Comparison of ENCODE assay signal across 1 cellular context in genomic region chr14:60090864-60091519, GRCh38.
A peak's percentile ranks its signal among the peaks of the same experiment; 100 is the strongest.
TF ChIP-seq lines count a peak whose summit lies in the region.

No MANE protein-coding gene starts in this region.

TF ChIP-seq in K562, 482 proteins besides CTCF, POLR2A, EP300 and RAD21:
- TF ChIP-seq, protein P1, sequence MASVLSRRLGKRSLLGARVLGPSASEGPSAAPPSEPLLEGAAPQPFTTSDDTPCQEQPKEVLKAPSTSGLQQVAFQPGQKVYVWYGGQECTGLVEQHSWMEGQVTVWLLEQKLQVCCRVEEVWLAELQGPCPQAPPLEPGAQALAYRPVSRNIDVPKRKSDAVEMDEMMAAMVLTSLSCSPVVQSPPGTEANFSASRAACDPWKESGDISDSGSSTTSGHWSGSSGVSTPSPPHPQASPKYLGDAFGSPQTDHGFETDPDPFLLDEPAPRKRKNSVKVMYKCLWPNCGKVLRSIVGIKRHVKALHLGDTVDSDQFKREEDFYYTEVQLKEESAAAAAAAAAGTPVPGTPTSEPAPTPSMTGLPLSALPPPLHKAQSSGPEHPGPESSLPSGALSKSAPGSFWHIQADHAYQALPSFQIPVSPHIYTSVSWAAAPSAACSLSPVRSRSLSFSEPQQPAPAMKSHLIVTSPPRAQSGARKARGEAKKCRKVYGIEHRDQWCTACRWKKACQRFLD (CRISPR knock-in tag; IDR thresholded peaks at IDR 0.05) = peak; percentile 49; the same call in 1 of the 2 replicates
- TF ChIP-seq EHMT2 (IDR thresholded peaks at IDR 0.05) (no peak), MAFF (IDR thresholded peaks at IDR 0.05; ENCODE audit: low read length) (peak; percentile 34; the same call in 1 of the 2 replicates), CBFA2T3 (IDR thresholded peaks at IDR 0.05) (0 out of 2 replicates have a peak, but pooled peaks have one; percentile 4), NELFE (IDR thresholded peaks at IDR 0.05; ENCODE audit: insufficient read depth, insufficient read length) (no peak), ZNF316 (IDR thresholded peaks at IDR 0.05) (peak; percentile 93), CTBP1 (IDR thresholded peaks at IDR 0.05; ENCODE audit: borderline replicate concordance) (no peak), CHCHD3 (CRISPR knock-in tag; IDR thresholded peaks at IDR 0.05) (no peak), NR2C1 (IDR thresholded peaks at IDR 0.05) (no peak), NR2C1 (tag; IDR thresholded peaks at IDR 0.05) (no peak), MAFG (tag; conservative IDR thresholded peaks at IDR 0.05) (peak; percentile 65), SMAD1 (IDR thresholded peaks at IDR 0.05; ENCODE audit: low read depth, low read length, partially characterized antibody) (no peak), NFIC (IDR thresholded peaks at IDR 0.05) (peak; percentile 92), C11orf30 (IDR thresholded peaks at IDR 0.05; ENCODE audit: low read depth) (peak; percentile 74; the same call in 1 of the 2 replicates), NFRKB (IDR thresholded peaks at IDR 0.05; ENCODE audit: low read depth) (no peak), SMAD4 (CRISPR knock-in tag; conservative IDR thresholded peaks at IDR 0.05) (no peak), NONO (IDR thresholded peaks at IDR 0.05; ENCODE audit: low read depth in 2 of 2, low read length in 1 of 2) (no peak), ZC3H11A (IDR thresholded peaks at IDR 0.05; ENCODE audit: low read depth, low read length) (no peak)
- TF ChIP-seq, protein P2, sequence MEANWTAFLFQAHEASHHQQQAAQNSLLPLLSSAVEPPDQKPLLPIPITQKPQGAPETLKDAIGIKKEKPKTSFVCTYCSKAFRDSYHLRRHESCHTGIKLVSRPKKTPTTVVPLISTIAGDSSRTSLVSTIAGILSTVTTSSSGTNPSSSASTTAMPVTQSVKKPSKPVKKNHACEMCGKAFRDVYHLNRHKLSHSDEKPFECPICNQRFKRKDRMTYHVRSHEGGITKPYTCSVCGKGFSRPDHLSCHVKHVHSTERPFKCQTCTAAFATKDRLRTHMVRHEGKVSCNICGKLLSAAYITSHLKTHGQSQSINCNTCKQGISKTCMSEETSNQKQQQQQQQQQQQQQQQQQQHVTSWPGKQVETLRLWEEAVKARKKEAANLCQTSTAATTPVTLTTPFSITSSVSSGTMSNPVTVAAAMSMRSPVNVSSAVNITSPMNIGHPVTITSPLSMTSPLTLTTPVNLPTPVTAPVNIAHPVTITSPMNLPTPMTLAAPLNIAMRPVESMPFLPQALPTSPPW (CRISPR knock-in tag; IDR thresholded peaks at IDR 0.05) = peak; percentile 89
- TF ChIP-seq, protein P3, sequence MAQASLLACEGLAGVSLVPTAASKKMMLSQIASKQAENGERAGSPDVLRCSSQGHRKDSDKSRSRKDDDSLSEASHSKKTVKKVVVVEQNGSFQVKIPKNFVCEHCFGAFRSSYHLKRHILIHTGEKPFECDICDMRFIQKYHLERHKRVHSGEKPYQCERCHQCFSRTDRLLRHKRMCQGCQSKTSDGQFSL (CRISPR knock-in tag; IDR thresholded peaks at IDR 0.05) = no peak
- TF ChIP-seq, protein P3 (tag; IDR thresholded peaks at IDR 0.05) = peak in 1 of 2 experiments; percentile 78; a peak in 2 of 4 replicates
